8 cellular contexts compared by ENCODE assay signal in genomic region chr12:26937863-26938659, GRCh38. TPM values are rescaled to one million over a fixed set of nuclear protein-coding genes. Genes with fewer than 3 reads are reported as not detected.
A peak's percentile ranks its signal among the peaks of the same experiment; 100 is the strongest.
DNase-seq lines count a peak whose midpoint lies in the region; ATAC-seq and TF ChIP-seq lines count a peak whose summit lies in the region.

TSS of gene FGFR1OP2 (plus strand) at chr12:26938470. CDS start at chr12:26954159, 15,689 bp downstream.
TSS of gene INTS13 (minus strand) at chr12:26937981. CDS start at chr12:26936803, 1,178 bp downstream.

- ATAC-seq in GM21723 (IDR thresholded peaks at IDR 0.05; ENCODE audit: unreplicated experiment) (peak; percentile 80), Panc1 (peak; percentile 98)
- peak; percentile 94 to 95 for ATAC-seq in activated T-cell treated with anti-CD3 and anti-CD28 coated beads, Interleukin-2, amount 50 U/mL, for 4 hours

- 0% methylated on average over 48 to 66 of the region's 66 CpGs for WGBS in esophagus, 2 donors

- DNase-seq in DMS53 (lab: John Stamatoyannopoulos, UW), result peak; percentile 100
- peak; percentile 100 for DNase-seq in KG1 (lab: John Stamatoyannopoulos, UW)
- DNase-seq in Panc1 (ENCODE audit: low read depth, low spot score), result peak; percentile 98
- DNase-seq in activated T-cell treated with anti-CD3 and anti-CD28 coated beads, Interleukin-2, amount 50 U/mL, for 4 hours, result peak; percentile 96
- DNase-seq in stimulated activated CD8-positive, alpha-beta memory T cell treated with anti-CD3 and anti-CD28 coated beads, Interleukin-7, amount 100 ng/mL, for 24 hours (ENCODE audit: low read depth), result peak; percentile 92

- H3K9me3 Mint-ChIP-seq in activated T-cell treated with anti-CD3 and anti-CD28 coated beads, Interleukin-2, amount 50 U/mL, for 4 hours, result no peaks in the 10 kb centered on the region

- in situ Hi-C loops in Panc1 (cut with HindIII; ENCODE audit: low pct_unique_long_range_greater_than_20kb, low sequenced_read_pairs), result no loop called here

- peaks cover 61% of the 10 kb centered on the region for H3K4me1 Mint-ChIP-seq in activated T-cell treated with anti-CD3 and anti-CD28 coated beads, Interleukin-2, amount 50 U/mL, for 4 hours (ENCODE audit: low read depth)

- POLR2A ChIA-PET in Panc1 (lab: Charles Lee), result no interaction called here

- intact Hi-C loops in Panc1 (cut with micrococcal nuclease; ENCODE audit: unreplicated experiment), result loop anchor here (5.0 kb wide), 1 partner anchor 74 kb away; the partner anchor contains the start of gene TM7SF3

- TF ChIP-seq CTCF in Panc1 (IDR thresholded peaks at IDR 0.05), result no peak

- H3K36me3 ChIP-seq in Panc1 (ENCODE audit: control insufficient read depth, insufficient read depth, low read length) (peaks cover 6% of the 10 kb centered on the region), esophagus (ENCODE audit: control insufficient read depth in 2 of 2, insufficient read depth in 2 of 2, low read length in 1 of 2) (no peaks in the 10 kb centered on the region), muscle layer of colon (ENCODE audit: insufficient read depth, low read length) (no peaks in the 10 kb centered on the region)

- H3K9ac ChIP-seq in muscle layer of colon (ENCODE audit: low read length), result peak within 1 kb of the TSS; percentile 62

- H3K4me3 Mint-ChIP-seq in activated T-cell treated with anti-CD3 and anti-CD28 coated beads, Interleukin-2, amount 50 U/mL, for 4 hours, result peak within 1 kb of the TSS; percentile 99

- CTCF ChIA-PET in Panc1 (lab: Charles Lee), result no interaction called here

- BruUV-seq in Panc1 (replicated peaks; lab: Mats Ljungman, UMichigan), result no TSS peak

- H3K4me1 ChIP-seq in Panc1 (ENCODE audit: control insufficient read depth, insufficient read depth, low read length) (peaks cover 40% of the 10 kb centered on the region), esophagus (ENCODE audit: control insufficient read depth in 2 of 2, insufficient read depth in 2 of 2, low read length in 1 of 2) (peaks cover 0 to 2% of the 10 kb centered on the region in 2 donors), muscle layer of colon (ENCODE audit: insufficient read depth, low read length) (peaks cover 21% of the 10 kb centered on the region)

- H3K9me3 ChIP-seq in Panc1 (ENCODE audit: control insufficient read depth, insufficient read depth, low read depth, low read length), result no peaks in the 10 kb centered on the region
- H3K9me3 ChIP-seq in esophagus (ENCODE audit: control insufficient read depth in 2 of 2, insufficient read depth in 1 of 2, low read depth in 1 of 2, low read length in 1 of 2), result no peaks in the 10 kb centered on the region
- H3K9me3 ChIP-seq in muscle layer of colon (ENCODE audit: low read length), result no peaks in the 10 kb centered on the region

- H3K4me3 ChIP-seq in Panc1 (ENCODE audit: low read depth in 2 of 2, low read length in 2 of 2), result peak within 1 kb of the TSS; percentile 98
- peak within 1 kb of the TSS; percentile 81 to 89 for H3K4me3 ChIP-seq in esophagus (ENCODE audit: low read depth in 1 of 2, low read length in 2 of 2)
- peak within 1 kb of the TSS; percentile 68 to 92 for H3K4me3 ChIP-seq in muscle layer of colon (ENCODE audit: low read depth in 1 of 2, low read length in 2 of 2)

- H3K27ac ChIP-seq in Panc1 (ENCODE audit: low read length) (peak within 1 kb of the TSS; percentile 98), esophagus (ENCODE audit: low read depth in 2 of 2, low read length in 1 of 2) (peak within 1 kb of the TSS; percentile 93 to 98), muscle layer of colon (ENCODE audit: low read depth, low read length) (peak within 1 kb of the TSS; percentile 99)

- H3K27me3 ChIP-seq in Panc1 (ENCODE audit: control insufficient read depth, insufficient read depth, low read length), result no peaks in the 10 kb centered on the region
- H3K27me3 ChIP-seq in esophagus (ENCODE audit: control insufficient read depth in 1 of 2, insufficient read depth in 2 of 2, low read length in 2 of 2), result no peaks in the 10 kb centered on the region
- H3K27me3 ChIP-seq in muscle layer of colon (ENCODE audit: control insufficient read depth in 1 of 2, insufficient read depth in 2 of 2, low read length in 2 of 2), result no peaks in the 10 kb centered on the region

- H3K27me3 Mint-ChIP-seq in activated T-cell treated with anti-CD3 and anti-CD28 coated beads, Interleukin-2, amount 50 U/mL, for 4 hours (ENCODE audit: low read depth), result no peaks in the 10 kb centered on the region

- peaks cover 14% of the 10 kb centered on the region for H3K36me3 Mint-ChIP-seq in activated T-cell treated with anti-CD3 and anti-CD28 coated beads, Interleukin-2, amount 50 U/mL, for 4 hours (ENCODE audit: insufficient read depth)

RNA-seq across cellular contexts. Expression of gene FGFR1OP2, which starts in this region (rescaled TPM):
- 60.1 TPM for total RNA-seq in Panc1 (2021; ENCODE audit: unreplicated experiment)
- 42.6 TPM for polyA plus RNA-seq in Panc1 (2012; ENCODE audit: insufficient read length)
- total RNA-seq in activated T-cell treated with anti-CD3 and anti-CD28 coated beads, Interleukin-2, amount 50 U/mL, for 4 hours, result 10 to 100 TPM; 39.2 to 44.1 (median 43.1) TPM
- 10 to 100 TPM; 17.8 to 20.2 TPM for polyA plus RNA-seq in esophagus

RNA-seq across cellular contexts. Expression of gene INTS13, which starts in this region (rescaled TPM):
- 55.9 TPM for total RNA-seq in Panc1 (2021; ENCODE audit: unreplicated experiment)
- polyA plus RNA-seq in Panc1 (2012; ENCODE audit: insufficient read length), result 36.5 TPM
- total RNA-seq in activated T-cell treated with anti-CD3 and anti-CD28 coated beads, Interleukin-2, amount 50 U/mL, for 4 hours, result 10 to 100 TPM; 52.1 to 59.0 (median 55.6) TPM
- 10 to 100 TPM; 17.0 to 33.0 TPM for polyA plus RNA-seq in esophagus

Comparison
In these comparisons a context has a peak if more than half of its experiments do, and no peak if none do; other contexts are left out.
1. Peak in every context shown above with its lines: DNase-seq, ATAC-seq, H3K4me3 ChIP-seq and H3K27ac ChIP-seq.